In the genomic region with DNA sequence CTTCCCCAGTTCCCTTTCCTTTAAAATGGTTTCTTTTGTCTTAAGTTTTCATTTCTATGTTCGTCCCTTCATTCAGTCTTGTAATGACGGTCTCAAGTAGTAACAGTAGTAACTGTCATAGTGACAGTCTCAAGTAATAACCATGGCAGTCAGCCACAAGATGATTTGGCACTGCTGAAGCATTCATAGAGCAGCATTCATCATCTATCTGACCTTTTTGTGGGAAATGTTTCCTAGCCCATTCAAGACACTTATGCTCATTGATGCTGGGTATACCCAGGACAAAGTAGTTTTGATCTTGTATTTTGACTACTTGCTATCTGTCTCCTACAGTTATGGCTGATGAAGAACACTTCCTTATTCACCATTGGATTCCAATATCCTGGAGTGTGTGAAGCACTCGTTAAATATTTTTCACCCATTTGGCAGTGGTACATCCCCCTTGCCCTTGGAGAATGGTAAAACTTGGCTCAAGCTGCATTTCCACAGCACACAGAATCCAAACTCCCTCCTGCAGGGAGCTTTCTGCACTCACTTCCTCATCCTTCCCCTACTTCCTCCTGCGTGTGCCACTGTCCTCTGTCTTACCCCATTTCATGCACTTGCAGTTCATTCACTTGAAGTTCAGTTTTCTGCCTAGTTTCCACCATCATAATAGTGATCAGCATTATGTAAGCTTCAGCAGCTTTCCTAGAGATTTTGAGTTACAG, we compare ENCODE assay signal across 13 cellular contexts. TPM values are rescaled to one million over a fixed set of nuclear protein-coding genes. Genes with fewer than 3 reads are reported as not detected.
A peak's percentile ranks its signal among the peaks of the same experiment; 100 is the strongest.
DNase-seq lines count a peak whose midpoint lies in the region; ATAC-seq and TF ChIP-seq lines count a peak whose summit lies in the region.
"Had no signal": no experiment of that assay in that cellular context is flagged by ENCODE, and none has a peak within 500 bp of the region (broad histone marks: within the 10 kb centered on the region; RNA-seq: fewer than 3 reads in every experiment).

No MANE protein-coding gene starts in this region.

- intact Hi-C loops in Right ventricle myocardium inferior (cut with DNase I) = loop anchor here (5.0 kb wide), 1 partner anchor 41 kb away; no protein-coding TSS in a partner anchor
- intact Hi-C loops in cardiac septum (cut with DNase I) = loop anchor here (2.0 to 5.0 kb wide), 2 partner anchors 45 to 139 kb away; no protein-coding TSS in a partner anchor

- peak overlapping the region; percentile 22 for H3K4me3 Mint-ChIP-seq in activated naive CD8-positive, alpha-beta T cell treated with anti-CD3 and anti-CD28 coated beads, Interleukin-2, amount 10 ng/mL, durations not matched to agents 7 days and 5 days
- H3K4me3 Mint-ChIP-seq in memory B cell (no peak overlapping the region), osteocyte (ENCODE audit: unreplicated experiment) (no peak overlapping the region)

- no peak for TF ChIP-seq CTCF in osteocyte (IDR thresholded peaks at IDR 0.05)

- POLR2A ChIA-PET in activated naive CD8-positive, alpha-beta T cell treated with anti-CD3 and anti-CD28 coated beads, Interleukin-2, amount 10 ng/mL, durations not matched to agents 7 days and 5 days (lab: Charles Lee) = interaction anchor here (0.7 to 1.5 kb wide), 3 partner anchors 18 to 135 kb away, joined by 3 to 11 read pairs (median 3); partner anchors contain the start of gene GIMAP4

- ATAC-seq in Right ventricle myocardium inferior (peak; percentile 71), memory B cell (ENCODE audit: low read depth) (peak; percentile 27)
- ATAC-seq in activated naive CD8-positive, alpha-beta T cell treated with anti-CD3 and anti-CD28 coated beads, Interleukin-2, amount 10 ng/mL, durations not matched to agents 7 days and 5 days (ENCODE audit: low read depth) = peak; percentile 30

- H3K27ac Mint-ChIP-seq in activated naive CD8-positive, alpha-beta T cell treated with anti-CD3 and anti-CD28 coated beads, Interleukin-2, amount 10 ng/mL, durations not matched to agents 7 days and 5 days = peak overlapping the region; percentile 82
- H3K27ac Mint-ChIP-seq in memory B cell (no peak overlapping the region), osteocyte (ENCODE audit: unreplicated experiment) (no peak overlapping the region)

- no peaks in the 10 kb centered on the region for H3K27me3 Mint-ChIP-seq in activated naive CD8-positive, alpha-beta T cell treated with anti-CD3 and anti-CD28 coated beads, Interleukin-2, amount 10 ng/mL, durations not matched to agents 7 days and 5 days
- peaks cover 7% of the 10 kb centered on the region for H3K27me3 Mint-ChIP-seq in memory B cell
- H3K27me3 Mint-ChIP-seq in osteocyte (ENCODE audit: unreplicated experiment) = no peaks in the 10 kb centered on the region
- H3K27me3 Mint-ChIP-seq: naive B cell had no signal

- peaks cover 45% of the 10 kb centered on the region for H3K36me3 Mint-ChIP-seq in activated naive CD8-positive, alpha-beta T cell treated with anti-CD3 and anti-CD28 coated beads, Interleukin-2, amount 10 ng/mL, durations not matched to agents 7 days and 5 days
- peaks cover 3% of the 10 kb centered on the region for H3K36me3 Mint-ChIP-seq in memory B cell
- no peaks in the 10 kb centered on the region for H3K36me3 Mint-ChIP-seq in osteocyte (ENCODE audit: unreplicated experiment)

- peaks cover 22% of the 10 kb centered on the region for H3K9me3 Mint-ChIP-seq in activated naive CD8-positive, alpha-beta T cell treated with anti-CD3 and anti-CD28 coated beads, Interleukin-2, amount 10 ng/mL, durations not matched to agents 7 days and 5 days
- H3K9me3 Mint-ChIP-seq in memory B cell (no peaks in the 10 kb centered on the region), osteocyte (ENCODE audit: unreplicated experiment) (peaks cover 48% of the 10 kb centered on the region)

- peaks cover 22% of the 10 kb centered on the region for H3K4me1 Mint-ChIP-seq in activated naive CD8-positive, alpha-beta T cell treated with anti-CD3 and anti-CD28 coated beads, Interleukin-2, amount 10 ng/mL, durations not matched to agents 7 days and 5 days
- H3K4me1 Mint-ChIP-seq in memory B cell (peaks cover 6% of the 10 kb centered on the region), osteocyte (ENCODE audit: unreplicated experiment) (no peaks in the 10 kb centered on the region)

- DNase-seq in Right ventricle myocardium inferior (ENCODE audit: missing footprints) (no peak), cardiac septum (ENCODE audit: low spot score) (no peak), memory B cell (ENCODE audit: low spot score in 2 of 2) (no peak), osteocyte (ENCODE audit: extremely low spot score, unreplicated experiment) (no peak), ureter (ENCODE audit: low spot score) (no peak), DMS79 treated with DMSO at 0.1 percent for 48 hours (lab: John Stamatoyannopoulos, UW) (no peak), cerebellar cortex (ENCODE audit: low spot score) (no peak)
- no peak for DNase-seq in activated naive CD8-positive, alpha-beta T cell treated with anti-CD3 and anti-CD28 coated beads, Interleukin-2, amount 10 ng/mL, durations not matched to agents 7 days and 5 days
- DNase-seq: BE2C, MM.1S, naive B cell, PC-9 had no signal

RNA-seq across cellular contexts. Expression of gene GIMAP4, which starts 19.0 kb away (rescaled TPM):
- total RNA-seq in Right ventricle myocardium inferior (38.4 TPM), cardiac septum (18.2 TPM), osteocyte (not detected in 2 replicates), ureter (23.5 TPM)
- total RNA-seq in activated naive CD8-positive, alpha-beta T cell treated with anti-CD3 and anti-CD28 coated beads, Interleukin-2, amount 10 ng/mL, durations not matched to agents 7 days and 5 days = 100 to 1,000 TPM; 285 to 288 TPM
- total RNA-seq: chondrocyte, PC-9 had no signal

RNA-seq across cellular contexts. Expression of gene GIMAP6, which starts 46.0 kb away (rescaled TPM):
- total RNA-seq in Right ventricle myocardium inferior (33.5 TPM), cardiac septum (16.6 TPM), osteocyte (not detected in 2 replicates), ureter (26.3 TPM)
- total RNA-seq in activated naive CD8-positive, alpha-beta T cell treated with anti-CD3 and anti-CD28 coated beads, Interleukin-2, amount 10 ng/mL, durations not matched to agents 7 days and 5 days = 100 to 1,000 TPM; 124 to 130 TPM
- total RNA-seq: chondrocyte, PC-9 had no signal

Comparison
In these comparisons a context has a peak if more than half of its experiments do, and no peak if none do; other contexts are left out.
1. RNA of gene GIMAP4, which starts 19.0 kb away (total RNA-seq): 285 to 288 TPM in activated naive CD8-positive, alpha-beta T cell treated with anti-CD3 and anti-CD28 coated beads, Interleukin-2, amount 10 ng/mL, durations not matched to agents 7 days and 5 days, 38.4 TPM in Right ventricle myocardium inferior (single experiment), 23.5 TPM in ureter (single experiment) and 18.2 TPM in cardiac septum (single experiment); not detected in osteocyte; every median in the first group is over 10 times any median in the second.
2. RNA of gene GIMAP6, which starts 46.0 kb away (total RNA-seq): 124 to 130 TPM in activated naive CD8-positive, alpha-beta T cell treated with anti-CD3 and anti-CD28 coated beads, Interleukin-2, amount 10 ng/mL, durations not matched to agents 7 days and 5 days, 33.5 TPM in Right ventricle myocardium inferior (single experiment), 26.3 TPM in ureter (single experiment) and 16.6 TPM in cardiac septum (single experiment); not detected in osteocyte; every median in the first group is over 10 times any median in the second.
3. Peak in every context shown above with its lines, with median percentiles within 50 percentile points of each other: ATAC-seq.